1 cellular context compared by ENCODE assay signal in the genomic region with DNA sequence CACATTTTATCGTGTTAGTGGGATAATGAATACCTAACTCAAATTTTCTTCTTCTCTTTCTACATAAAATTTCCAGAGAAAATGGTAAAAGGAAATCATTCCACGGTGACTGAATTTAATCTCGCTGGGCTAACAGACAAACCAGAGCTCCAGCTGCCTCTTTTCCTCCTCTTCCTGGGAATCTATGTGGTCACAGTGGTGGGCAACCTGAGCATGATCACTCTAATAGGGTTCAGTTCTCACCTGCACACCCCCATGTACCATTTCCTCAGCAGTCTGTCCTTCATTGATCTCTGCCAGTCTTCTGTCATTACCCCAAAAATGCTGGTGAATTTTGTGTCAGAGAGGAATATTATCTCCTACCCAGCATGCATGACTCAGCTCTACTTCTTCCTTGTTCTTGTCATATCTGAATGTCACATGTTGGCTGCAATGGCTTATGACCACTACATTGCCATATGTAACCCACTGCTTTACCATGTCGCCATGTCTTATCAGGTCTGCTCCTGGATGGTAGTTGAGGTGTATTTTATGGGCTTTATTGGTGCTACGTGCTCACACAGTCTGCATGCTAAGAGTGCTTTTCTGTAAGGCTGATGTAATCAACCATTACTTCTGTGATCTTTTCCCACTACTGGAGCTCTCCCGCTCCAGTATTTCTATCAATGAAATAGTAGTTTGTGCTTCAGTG.
TF ChIP-seq lines count a peak whose summit lies in the region.

No MANE protein-coding gene starts in this region.

TF ChIP-seq in GM23338, 12 proteins besides CTCF, POLR2A, EP300 and RAD21 (continued from another document):
- TF ChIP-seq, protein P1, sequence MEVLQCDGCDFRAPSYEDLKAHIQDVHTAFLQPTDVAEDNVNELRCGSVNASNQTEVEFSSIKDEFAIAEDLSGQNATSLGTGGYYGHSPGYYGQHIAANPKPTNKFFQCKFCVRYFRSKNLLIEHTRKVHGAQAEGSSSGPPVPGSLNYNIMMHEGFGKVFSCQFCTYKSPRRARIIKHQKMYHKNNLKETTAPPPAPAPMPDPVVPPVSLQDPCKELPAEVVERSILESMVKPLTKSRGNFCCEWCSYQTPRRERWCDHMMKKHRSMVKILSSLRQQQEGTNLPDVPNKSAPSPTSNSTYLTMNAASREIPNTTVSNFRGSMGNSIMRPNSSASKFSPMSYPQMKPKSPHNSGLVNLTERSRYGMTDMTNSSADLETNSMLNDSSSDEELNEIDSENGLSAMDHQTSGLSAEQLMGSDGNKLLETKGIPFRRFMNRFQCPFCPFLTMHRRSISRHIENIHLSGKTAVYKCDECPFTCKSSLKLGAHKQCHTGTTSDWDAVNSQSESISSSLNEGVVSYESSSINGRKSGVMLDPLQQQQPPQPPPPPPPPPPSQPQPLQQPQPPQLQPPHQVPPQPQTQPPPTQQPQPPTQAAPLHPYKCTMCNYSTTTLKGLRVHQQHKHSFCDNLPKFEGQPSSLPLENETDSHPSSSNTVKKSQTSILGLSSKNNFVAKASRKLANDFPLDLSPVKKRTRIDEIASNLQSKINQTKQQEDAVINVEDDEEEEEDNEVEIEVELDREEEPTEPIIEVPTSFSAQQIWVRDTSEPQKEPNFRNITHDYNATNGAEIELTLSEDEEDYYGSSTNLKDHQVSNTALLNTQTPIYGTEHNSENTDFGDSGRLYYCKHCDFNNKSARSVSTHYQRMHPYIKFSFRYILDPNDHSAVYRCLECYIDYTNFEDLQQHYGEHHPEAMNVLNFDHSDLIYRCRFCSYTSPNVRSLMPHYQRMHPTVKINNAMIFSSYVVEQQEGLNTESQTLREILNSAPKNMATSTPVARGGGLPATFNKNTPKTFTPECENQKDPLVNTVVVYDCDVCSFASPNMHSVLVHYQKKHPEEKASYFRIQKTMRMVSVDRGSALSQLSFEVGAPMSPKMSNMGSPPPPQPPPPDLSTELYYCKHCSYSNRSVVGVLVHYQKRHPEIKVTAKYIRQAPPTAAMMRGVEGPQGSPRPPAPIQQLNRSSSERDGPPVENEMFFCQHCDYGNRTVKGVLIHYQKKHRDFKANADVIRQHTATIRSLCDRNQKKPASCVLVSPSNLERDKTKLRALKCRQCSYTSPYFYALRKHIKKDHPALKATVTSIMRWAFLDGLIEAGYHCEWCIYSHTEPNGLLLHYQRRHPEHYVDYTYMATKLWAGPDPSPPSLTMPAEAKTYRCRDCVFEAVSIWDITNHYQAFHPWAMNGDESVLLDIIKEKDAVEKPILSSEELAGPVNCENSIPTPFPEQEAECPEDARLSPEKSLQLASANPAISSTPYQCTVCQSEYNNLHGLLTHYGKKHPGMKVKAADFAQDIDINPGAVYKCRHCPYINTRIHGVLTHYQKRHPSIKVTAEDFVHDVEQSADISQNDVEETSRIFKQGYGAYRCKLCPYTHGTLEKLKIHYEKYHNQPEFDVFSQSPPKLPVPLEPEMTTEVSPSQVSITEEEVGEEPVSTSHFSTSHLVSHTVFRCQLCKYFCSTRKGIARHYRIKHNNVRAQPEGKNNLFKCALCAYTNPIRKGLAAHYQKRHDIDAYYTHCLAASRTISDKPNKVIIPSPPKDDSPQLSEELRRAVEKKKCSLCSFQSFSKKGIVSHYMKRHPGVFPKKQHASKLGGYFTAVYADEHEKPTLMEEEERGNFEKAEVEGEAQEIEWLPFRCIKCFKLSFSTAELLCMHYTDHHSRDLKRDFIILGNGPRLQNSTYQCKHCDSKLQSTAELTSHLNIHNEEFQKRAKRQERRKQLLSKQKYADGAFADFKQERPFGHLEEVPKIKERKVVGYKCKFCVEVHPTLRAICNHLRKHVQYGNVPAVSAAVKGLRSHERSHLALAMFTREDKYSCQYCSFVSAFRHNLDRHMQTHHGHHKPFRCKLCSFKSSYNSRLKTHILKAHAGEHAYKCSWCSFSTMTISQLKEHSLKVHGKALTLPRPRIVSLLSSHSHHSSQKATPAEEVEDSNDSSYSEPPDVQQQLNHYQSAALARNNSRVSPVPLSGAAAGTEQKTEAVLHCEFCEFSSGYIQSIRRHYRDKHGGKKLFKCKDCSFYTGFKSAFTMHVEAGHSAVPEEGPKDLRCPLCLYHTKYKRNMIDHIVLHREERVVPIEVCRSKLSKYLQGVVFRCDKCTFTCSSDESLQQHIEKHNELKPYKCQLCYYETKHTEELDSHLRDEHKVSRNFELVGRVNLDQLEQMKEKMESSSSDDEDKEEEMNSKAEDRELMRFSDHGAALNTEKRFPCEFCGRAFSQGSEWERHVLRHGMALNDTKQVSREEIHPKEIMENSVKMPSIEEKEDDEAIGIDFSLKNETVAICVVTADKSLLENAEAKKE (CRISPR knock-in tag; IDR thresholded peaks at IDR 0.05) = no peak
- TF ChIP-seq CREB1 (CRISPR knock-in tag; IDR thresholded peaks at IDR 0.05; ENCODE audit: low read depth) (no peak), EZH2phosphoT487 (IDR thresholded peaks at IDR 0.05; ENCODE audit: unreplicated experiment) (no peak), EZH2 (IDR thresholded peaks at IDR 0.05; ENCODE audit: low read depth, unreplicated experiment) (no peak), ZNF114 (CRISPR knock-in tag; IDR thresholded peaks at IDR 0.05) (no peak), POLR2AphosphoS5 (IDR thresholded peaks at IDR 0.05; ENCODE audit: low read depth) (no peak)
- TF ChIP-seq, protein P2, sequence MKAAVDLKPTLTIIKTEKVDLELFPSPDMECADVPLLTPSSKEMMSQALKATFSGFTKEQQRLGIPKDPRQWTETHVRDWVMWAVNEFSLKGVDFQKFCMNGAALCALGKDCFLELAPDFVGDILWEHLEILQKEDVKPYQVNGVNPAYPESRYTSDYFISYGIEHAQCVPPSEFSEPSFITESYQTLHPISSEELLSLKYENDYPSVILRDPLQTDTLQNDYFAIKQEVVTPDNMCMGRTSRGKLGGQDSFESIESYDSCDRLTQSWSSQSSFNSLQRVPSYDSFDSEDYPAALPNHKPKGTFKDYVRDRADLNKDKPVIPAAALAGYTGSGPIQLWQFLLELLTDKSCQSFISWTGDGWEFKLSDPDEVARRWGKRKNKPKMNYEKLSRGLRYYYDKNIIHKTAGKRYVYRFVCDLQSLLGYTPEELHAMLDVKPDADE (IDR thresholded peaks at IDR 0.05) = no peak
